Comparison of ENCODE assay signal across 9 cellular contexts in genomic region chr9:126723807-126724172, GRCh38.
DNase-seq lines count a peak whose midpoint lies in the region; ATAC-seq and TF ChIP-seq lines count a peak whose summit lies in the region.
"Had no signal": no experiment of that assay in that cellular context is flagged by ENCODE, and none has a peak within 500 bp of the region (broad histone marks: within the 10 kb centered on the region; RNA-seq: fewer than 3 reads in every experiment).

No MANE protein-coding gene starts in this region.

- peaks cover 24% of the 10 kb centered on the region for H3K27me3 ChIP-seq in gastroesophageal sphincter

- peak overlapping the region in 3 of 4 donors; percentile 80 to 88 (median 84) for H3K27ac ChIP-seq in gastroesophageal sphincter
- H3K27ac ChIP-seq: C4-2B had no signal

- H3K36me3 ChIP-seq in gastroesophageal sphincter: no peaks in the 10 kb centered on the region

- CTCF ChIA-PET in HEK293T (lab: Yijun Ruan, JAX): interaction anchor here (1.0 kb wide), 1 partner anchor 17 kb away, joined by 3 read pairs; no protein-coding TSS in a partner anchor

- WGBS in gastroesophageal sphincter (ENCODE audit: low coverage in 1 of 2), 2 donors: 26 to 46% methylated on average over 10 to 12 of the region's 14 CpGs

- DNase-seq in activated CD4-positive, alpha-beta T cell treated with anti-CD3 and anti-CD28 coated beads, Interleukin-2, amount 10 ng/mL, durations not matched to agents 24 days and 14 days: peak; percentile 70
- DNase-seq in activated CD4-positive, alpha-beta T cell treated with anti-CD3 and anti-CD28 coated beads for 1 hour: no peak
- peak; percentile 81 for DNase-seq in SK-N-DZ (ENCODE audit: low spot score)
- no peak for DNase-seq in stimulated activated naive CD8-positive, alpha-beta T cell treated with anti-CD3 and anti-CD28 coated beads, Interleukin-15, amount 100 ng/mL, for 72 hours
- DNase-seq in HEK293T (ENCODE audit: extremely low spot score): no peak
- no peak for DNase-seq in NCI-H2081 treated with DMSO at 0.1 percent for 48 hours (lab: John Stamatoyannopoulos, UW)

- POLR2A ChIA-PET in HEK293T (lab: Yijun Ruan, JAX): no interaction called here

- intact Hi-C loops in activated CD4-positive, alpha-beta T cell treated with anti-CD3 and anti-CD28 coated beads, Interleukin-2, amount 10 ng/mL, durations not matched to agents 24 days and 14 days (cut with micrococcal nuclease): loop anchor here (1.0 kb wide), 1 partner anchor 82 kb away; the partner anchor contains the start of gene ZBTB43

- peak overlapping the region; percentile 90 for H3K4me3 Mint-ChIP-seq in activated CD4-positive, alpha-beta T cell treated with anti-CD3 and anti-CD28 coated beads, Interleukin-2, amount 10 ng/mL, durations not matched to agents 24 days and 14 days
- peak overlapping the region; percentile 88 to 89 for H3K4me3 Mint-ChIP-seq in stimulated activated naive CD8-positive, alpha-beta T cell treated with anti-CD3 and anti-CD28 coated beads, Interleukin-15, amount 100 ng/mL, for 72 hours

- H3K4me1 ChIP-seq in gastroesophageal sphincter: peaks cover 0 to 25% (median 4%) of the 10 kb centered on the region in 3 donors

- peaks cover 30% of the 10 kb centered on the region for H3K4me1 Mint-ChIP-seq in activated CD4-positive, alpha-beta T cell treated with anti-CD3 and anti-CD28 coated beads, Interleukin-2, amount 10 ng/mL, durations not matched to agents 24 days and 14 days
- peaks cover 46% of the 10 kb centered on the region for H3K4me1 Mint-ChIP-seq in stimulated activated naive CD8-positive, alpha-beta T cell treated with anti-CD3 and anti-CD28 coated beads, Interleukin-15, amount 100 ng/mL, for 72 hours

- no peaks in the 10 kb centered on the region for H3K9me3 ChIP-seq in gastroesophageal sphincter

- peak overlapping the region in 1 of 2 donors; percentile 74 for H3K4me3 ChIP-seq in gastroesophageal sphincter

- TF ChIP-seq POLR2A in gastroesophageal sphincter (IDR thresholded peaks at IDR 0.05): no peak

- ATAC-seq in gastroesophageal sphincter (no peak), HG02759 (IDR thresholded peaks at IDR 0.05; ENCODE audit: unreplicated experiment) (no peak)
- ATAC-seq in stimulated activated naive CD8-positive, alpha-beta T cell treated with anti-CD3 and anti-CD28 coated beads, Interleukin-15, amount 100 ng/mL, for 72 hours: no peak

- TF ChIP-seq CTCF in gastroesophageal sphincter (IDR thresholded peaks at IDR 0.05): no peak

- H3K9me3 Mint-ChIP-seq in activated CD4-positive, alpha-beta T cell treated with anti-CD3 and anti-CD28 coated beads, Interleukin-2, amount 10 ng/mL, durations not matched to agents 24 days and 14 days: no peaks in the 10 kb centered on the region
- no peaks in the 10 kb centered on the region for H3K9me3 Mint-ChIP-seq in stimulated activated naive CD8-positive, alpha-beta T cell treated with anti-CD3 and anti-CD28 coated beads, Interleukin-15, amount 100 ng/mL, for 72 hours

- H3K27me3 Mint-ChIP-seq in activated CD4-positive, alpha-beta T cell treated with anti-CD3 and anti-CD28 coated beads, Interleukin-2, amount 10 ng/mL, durations not matched to agents 24 days and 14 days: peaks cover 14% of the 10 kb centered on the region
- no peaks in the 10 kb centered on the region for H3K27me3 Mint-ChIP-seq in stimulated activated naive CD8-positive, alpha-beta T cell treated with anti-CD3 and anti-CD28 coated beads, Interleukin-15, amount 100 ng/mL, for 72 hours

- no peak for TF ChIP-seq EP300 in gastroesophageal sphincter (IDR thresholded peaks at IDR 0.05)

- peak overlapping the region; percentile 94 for H3K27ac Mint-ChIP-seq in activated CD4-positive, alpha-beta T cell treated with anti-CD3 and anti-CD28 coated beads, Interleukin-2, amount 10 ng/mL, durations not matched to agents 24 days and 14 days
- H3K27ac Mint-ChIP-seq in stimulated activated naive CD8-positive, alpha-beta T cell treated with anti-CD3 and anti-CD28 coated beads, Interleukin-15, amount 100 ng/mL, for 72 hours: peak overlapping the region; percentile 9 to 43

- no peaks in the 10 kb centered on the region for H3K36me3 Mint-ChIP-seq in activated CD4-positive, alpha-beta T cell treated with anti-CD3 and anti-CD28 coated beads, Interleukin-2, amount 10 ng/mL, durations not matched to agents 24 days and 14 days (ENCODE audit: low read depth)

TF ChIP-seq in HEK293T, 16 proteins besides CTCF, POLR2A, EP300 and RAD21:
- TF ChIP-seq FOXK2 (IDR thresholded peaks at IDR 0.05): no peak

Comparison
In these comparisons a context has a peak if more than half of its experiments do, and no peak if none do; other contexts are left out.
1. DNase-seq: peak in activated CD4-positive, alpha-beta T cell treated with anti-CD3 and anti-CD28 coated beads, Interleukin-2, amount 10 ng/mL, durations not matched to agents 24 days and 14 days (single experiment) and SK-N-DZ (single experiment); none in activated CD4-positive, alpha-beta T cell treated with anti-CD3 and anti-CD28 coated beads for 1 hour (single experiment), stimulated activated naive CD8-positive, alpha-beta T cell treated with anti-CD3 and anti-CD28 coated beads, Interleukin-15, amount 100 ng/mL, for 72 hours (0 of 2), HEK293T (single experiment) and NCI-H2081 treated with DMSO at 0.1 percent for 48 hours (single experiment).